Comparison of ENCODE assay signal across 2 cellular contexts in genomic region chr6:113855500-113856010, GRCh38.
TF ChIP-seq lines count a peak whose summit lies in the region.

No MANE protein-coding gene starts in this region.

TF ChIP-seq in HEK293, 187 proteins besides CTCF, POLR2A, EP300 and RAD21 (continued from another document):
- peak; percentile 41; the same call in 1 of the 2 replicates for TF ChIP-seq TRIM28 (IDR thresholded peaks at IDR 0.05; ENCODE audit: borderline replicate concordance, low read length)
- TF ChIP-seq ZNF169 (tag by site-specific recombination; IDR thresholded peaks at IDR 0.05) = no peak
- TF ChIP-seq, protein P1, sequence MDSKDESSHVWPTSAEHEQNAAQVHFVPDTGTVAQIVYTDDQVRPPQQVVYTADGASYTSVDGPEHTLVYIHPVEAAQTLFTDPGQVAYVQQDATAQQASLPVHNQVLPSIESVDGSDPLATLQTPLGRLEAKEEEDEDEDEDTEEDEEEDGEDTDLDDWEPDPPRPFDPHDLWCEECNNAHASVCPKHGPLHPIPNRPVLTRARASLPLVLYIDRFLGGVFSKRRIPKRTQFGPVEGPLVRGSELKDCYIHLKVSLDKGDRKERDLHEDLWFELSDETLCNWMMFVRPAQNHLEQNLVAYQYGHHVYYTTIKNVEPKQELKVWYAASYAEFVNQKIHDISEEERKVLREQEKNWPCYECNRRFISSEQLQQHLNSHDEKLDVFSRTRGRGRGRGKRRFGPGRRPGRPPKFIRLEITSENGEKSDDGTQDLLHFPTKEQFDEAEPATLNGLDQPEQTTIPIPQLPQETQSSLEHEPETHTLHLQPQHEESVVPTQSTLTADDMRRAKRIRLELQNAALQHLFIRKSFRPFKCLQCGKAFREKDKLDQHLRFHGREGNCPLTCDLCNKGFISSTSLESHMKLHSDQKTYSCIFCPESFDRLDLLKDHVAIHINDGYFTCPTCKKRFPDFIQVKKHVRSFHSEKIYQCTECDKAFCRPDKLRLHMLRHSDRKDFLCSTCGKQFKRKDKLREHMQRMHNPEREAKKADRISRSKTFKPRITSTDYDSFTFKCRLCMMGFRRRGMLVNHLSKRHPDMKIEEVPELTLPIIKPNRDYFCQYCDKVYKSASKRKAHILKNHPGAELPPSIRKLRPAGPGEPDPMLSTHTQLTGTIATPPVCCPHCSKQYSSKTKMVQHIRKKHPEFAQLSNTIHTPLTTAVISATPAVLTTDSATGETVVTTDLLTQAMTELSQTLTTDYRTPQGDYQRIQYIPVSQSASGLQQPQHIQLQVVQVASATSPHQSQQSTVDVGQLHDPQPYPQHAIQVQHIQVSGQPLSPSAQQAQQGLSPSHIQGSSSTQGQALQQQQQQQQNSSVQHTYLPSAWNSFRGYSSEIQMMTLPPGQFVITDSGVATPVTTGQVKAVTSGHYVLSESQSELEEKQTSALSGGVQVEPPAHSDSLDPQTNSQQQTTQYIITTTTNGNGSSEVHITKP (tag by site-specific recombination; IDR thresholded peaks at IDR 0.05) = peak; percentile 71
- TF ChIP-seq ZNF341 (tag by site-specific recombination; IDR thresholded peaks at IDR 0.05; ENCODE audit: low read depth) = peak; percentile 47; the same call in 1 of the 2 replicates
- TF ChIP-seq, protein P2, sequence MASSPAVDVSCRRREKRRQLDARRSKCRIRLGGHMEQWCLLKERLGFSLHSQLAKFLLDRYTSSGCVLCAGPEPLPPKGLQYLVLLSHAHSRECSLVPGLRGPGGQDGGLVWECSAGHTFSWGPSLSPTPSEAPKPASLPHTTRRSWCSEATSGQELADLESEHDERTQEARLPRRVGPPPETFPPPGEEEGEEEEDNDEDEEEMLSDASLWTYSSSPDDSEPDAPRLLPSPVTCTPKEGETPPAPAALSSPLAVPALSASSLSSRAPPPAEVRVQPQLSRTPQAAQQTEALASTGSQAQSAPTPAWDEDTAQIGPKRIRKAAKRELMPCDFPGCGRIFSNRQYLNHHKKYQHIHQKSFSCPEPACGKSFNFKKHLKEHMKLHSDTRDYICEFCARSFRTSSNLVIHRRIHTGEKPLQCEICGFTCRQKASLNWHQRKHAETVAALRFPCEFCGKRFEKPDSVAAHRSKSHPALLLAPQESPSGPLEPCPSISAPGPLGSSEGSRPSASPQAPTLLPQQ (tag by site-specific recombination; IDR thresholded peaks at IDR 0.05) = peak; percentile 56; the same call in 1 of the 2 replicates
- 0 out of 2 replicates have a peak, but pooled peaks have one; percentile 3 for TF ChIP-seq ZSCAN30 (tag by site-specific recombination; IDR thresholded peaks at IDR 0.05)
- TF ChIP-seq, protein P3, sequence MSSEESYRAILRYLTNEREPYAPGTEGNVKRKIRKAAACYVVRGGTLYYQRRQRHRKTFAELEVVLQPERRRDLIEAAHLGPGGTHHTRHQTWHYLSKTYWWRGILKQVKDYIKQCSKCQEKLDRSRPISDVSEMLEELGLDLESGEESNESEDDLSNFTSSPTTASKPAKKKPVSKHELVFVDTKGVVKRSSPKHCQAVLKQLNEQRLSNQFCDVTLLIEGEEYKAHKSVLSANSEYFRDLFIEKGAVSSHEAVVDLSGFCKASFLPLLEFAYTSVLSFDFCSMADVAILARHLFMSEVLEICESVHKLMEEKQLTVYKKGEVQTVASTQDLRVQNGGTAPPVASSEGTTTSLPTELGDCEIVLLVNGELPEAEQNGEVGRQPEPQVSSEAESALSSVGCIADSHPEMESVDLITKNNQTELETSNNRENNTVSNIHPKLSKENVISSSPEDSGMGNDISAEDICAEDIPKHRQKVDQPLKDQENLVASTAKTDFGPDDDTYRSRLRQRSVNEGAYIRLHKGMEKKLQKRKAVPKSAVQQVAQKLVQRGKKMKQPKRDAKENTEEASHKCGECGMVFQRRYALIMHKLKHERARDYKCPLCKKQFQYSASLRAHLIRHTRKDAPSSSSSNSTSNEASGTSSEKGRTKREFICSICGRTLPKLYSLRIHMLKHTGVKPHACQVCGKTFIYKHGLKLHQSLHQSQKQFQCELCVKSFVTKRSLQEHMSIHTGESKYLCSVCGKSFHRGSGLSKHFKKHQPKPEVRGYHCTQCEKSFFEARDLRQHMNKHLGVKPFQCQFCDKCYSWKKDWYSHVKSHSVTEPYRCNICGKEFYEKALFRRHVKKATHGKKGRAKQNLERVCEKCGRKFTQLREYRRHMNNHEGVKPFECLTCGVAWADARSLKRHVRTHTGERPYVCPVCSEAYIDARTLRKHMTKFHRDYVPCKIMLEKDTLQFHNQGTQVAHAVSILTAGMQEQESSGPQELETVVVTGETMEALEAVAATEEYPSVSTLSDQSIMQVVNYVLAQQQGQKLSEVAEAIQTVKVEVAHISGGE (tag by site-specific recombination; conservative IDR thresholded peaks at IDR 0.05; ENCODE audit: low read depth) = no peak

TF ChIP-seq in WTC11, 78 proteins besides CTCF, POLR2A, EP300 and RAD21 (continued from another document):
- TF ChIP-seq, protein P4, sequence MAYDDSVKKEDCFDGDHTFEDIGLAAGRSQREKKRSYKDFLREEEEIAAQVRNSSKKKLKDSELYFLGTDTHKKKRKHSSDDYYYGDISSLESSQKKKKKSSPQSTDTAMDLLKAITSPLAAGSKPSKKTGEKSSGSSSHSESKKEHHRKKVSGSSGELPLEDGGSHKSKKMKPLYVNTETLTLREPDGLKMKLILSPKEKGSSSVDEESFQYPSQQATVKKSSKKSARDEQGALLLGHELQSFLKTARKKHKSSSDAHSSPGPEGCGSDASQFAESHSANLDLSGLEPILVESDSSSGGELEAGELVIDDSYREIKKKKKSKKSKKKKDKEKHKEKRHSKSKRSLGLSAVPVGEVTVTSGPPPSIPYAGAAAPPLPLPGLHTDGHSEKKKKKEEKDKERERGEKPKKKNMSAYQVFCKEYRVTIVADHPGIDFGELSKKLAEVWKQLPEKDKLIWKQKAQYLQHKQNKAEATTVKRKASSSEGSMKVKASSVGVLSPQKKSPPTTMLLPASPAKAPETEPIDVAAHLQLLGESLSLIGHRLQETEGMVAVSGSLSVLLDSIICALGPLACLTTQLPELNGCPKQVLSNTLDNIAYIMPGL (CRISPR knock-in tag; IDR thresholded peaks at IDR 0.05) = no peak
- no peak for TF ChIP-seq ZBTB21 (CRISPR knock-in tag; IDR thresholded peaks at IDR 0.05; ENCODE audit: borderline replicate concordance)
- no peak for TF ChIP-seq GABPB1 (CRISPR knock-in tag; IDR thresholded peaks at IDR 0.05)
- TF ChIP-seq NR2C2 (CRISPR knock-in tag; IDR thresholded peaks at IDR 0.05) = no peak
- TF ChIP-seq, protein P5, sequence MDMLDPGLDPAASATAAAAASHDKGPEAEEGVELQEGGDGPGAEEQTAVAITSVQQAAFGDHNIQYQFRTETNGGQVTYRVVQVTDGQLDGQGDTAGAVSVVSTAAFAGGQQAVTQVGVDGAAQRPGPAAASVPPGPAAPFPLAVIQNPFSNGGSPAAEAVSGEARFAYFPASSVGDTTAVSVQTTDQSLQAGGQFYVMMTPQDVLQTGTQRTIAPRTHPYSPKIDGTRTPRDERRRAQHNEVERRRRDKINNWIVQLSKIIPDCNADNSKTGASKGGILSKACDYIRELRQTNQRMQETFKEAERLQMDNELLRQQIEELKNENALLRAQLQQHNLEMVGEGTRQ (CRISPR knock-in tag; IDR thresholded peaks at IDR 0.05) = no peak
- TF ChIP-seq, protein P6, sequence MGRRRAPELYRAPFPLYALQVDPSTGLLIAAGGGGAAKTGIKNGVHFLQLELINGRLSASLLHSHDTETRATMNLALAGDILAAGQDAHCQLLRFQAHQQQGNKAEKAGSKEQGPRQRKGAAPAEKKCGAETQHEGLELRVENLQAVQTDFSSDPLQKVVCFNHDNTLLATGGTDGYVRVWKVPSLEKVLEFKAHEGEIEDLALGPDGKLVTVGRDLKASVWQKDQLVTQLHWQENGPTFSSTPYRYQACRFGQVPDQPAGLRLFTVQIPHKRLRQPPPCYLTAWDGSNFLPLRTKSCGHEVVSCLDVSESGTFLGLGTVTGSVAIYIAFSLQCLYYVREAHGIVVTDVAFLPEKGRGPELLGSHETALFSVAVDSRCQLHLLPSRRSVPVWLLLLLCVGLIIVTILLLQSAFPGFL (CRISPR knock-in tag; IDR thresholded peaks at IDR 0.05; ENCODE audit: borderline replicate concordance) = no peak
- TF ChIP-seq MXD4 (CRISPR knock-in tag; IDR thresholded peaks at IDR 0.05; ENCODE audit: borderline replicate concordance) = no peak
- no peak for TF ChIP-seq NFYB (CRISPR knock-in tag; conservative IDR thresholded peaks at IDR 0.05; ENCODE audit: low read depth)
- TF ChIP-seq, protein P7, sequence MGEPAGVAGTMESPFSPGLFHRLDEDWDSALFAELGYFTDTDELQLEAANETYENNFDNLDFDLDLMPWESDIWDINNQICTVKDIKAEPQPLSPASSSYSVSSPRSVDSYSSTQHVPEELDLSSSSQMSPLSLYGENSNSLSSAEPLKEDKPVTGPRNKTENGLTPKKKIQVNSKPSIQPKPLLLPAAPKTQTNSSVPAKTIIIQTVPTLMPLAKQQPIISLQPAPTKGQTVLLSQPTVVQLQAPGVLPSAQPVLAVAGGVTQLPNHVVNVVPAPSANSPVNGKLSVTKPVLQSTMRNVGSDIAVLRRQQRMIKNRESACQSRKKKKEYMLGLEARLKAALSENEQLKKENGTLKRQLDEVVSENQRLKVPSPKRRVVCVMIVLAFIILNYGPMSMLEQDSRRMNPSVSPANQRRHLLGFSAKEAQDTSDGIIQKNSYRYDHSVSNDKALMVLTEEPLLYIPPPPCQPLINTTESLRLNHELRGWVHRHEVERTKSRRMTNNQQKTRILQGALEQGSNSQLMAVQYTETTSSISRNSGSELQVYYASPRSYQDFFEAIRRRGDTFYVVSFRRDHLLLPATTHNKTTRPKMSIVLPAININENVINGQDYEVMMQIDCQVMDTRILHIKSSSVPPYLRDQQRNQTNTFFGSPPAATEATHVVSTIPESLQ (CRISPR knock-in tag; IDR thresholded peaks at IDR 0.05) = no peak
- TF ChIP-seq TEAD1 (CRISPR knock-in tag; IDR thresholded peaks at IDR 0.05) = no peak
- TF ChIP-seq MYBL2 (CRISPR knock-in tag; IDR thresholded peaks at IDR 0.05) = no peak
- TF ChIP-seq FOXK1 (CRISPR knock-in tag; IDR thresholded peaks at IDR 0.05) = no peak
- no peak for TF ChIP-seq ZNF671 (CRISPR knock-in tag; IDR thresholded peaks at IDR 0.05)
TF ChIP-seq in WTC11: peak in this region for 0.
